ENCODE assay signal across 17 cellular contexts in the genomic region with DNA sequence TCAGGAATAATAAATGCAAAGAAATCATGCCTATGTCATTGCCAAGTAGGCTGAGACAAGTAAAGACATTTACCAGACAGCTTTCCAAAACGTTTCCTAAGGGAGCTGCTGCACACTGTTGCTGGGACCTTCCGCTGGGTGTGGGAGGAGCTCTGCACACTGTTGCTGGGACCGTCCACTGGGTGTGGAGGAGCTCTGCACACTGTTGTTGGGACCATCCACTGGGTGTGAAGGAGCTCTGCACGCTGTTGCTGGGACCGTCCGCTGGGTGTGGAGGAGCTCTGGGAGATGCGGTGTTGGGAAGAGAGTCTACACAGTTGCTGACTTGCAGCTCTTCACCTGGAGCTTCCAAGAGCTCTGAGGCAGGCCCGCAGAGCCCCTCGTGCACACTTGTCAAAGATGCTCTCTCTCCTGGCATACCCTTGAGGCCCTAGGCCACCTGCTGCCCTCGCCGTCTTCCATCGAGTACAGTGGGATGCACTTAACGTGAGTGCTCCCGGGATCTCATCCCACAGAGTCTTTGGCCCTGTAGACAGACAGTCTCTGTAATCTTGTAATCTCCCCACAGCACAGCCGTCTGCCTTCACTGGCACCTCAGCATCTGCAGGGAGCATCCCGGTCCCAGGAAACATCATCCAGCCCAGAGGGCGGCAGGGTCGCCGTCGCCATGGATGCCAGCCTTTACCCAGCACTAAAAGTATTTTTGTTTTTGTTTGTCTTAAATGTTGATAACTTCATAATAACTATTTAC.
"Had no signal": no experiment of that assay in that cellular context is flagged by ENCODE, and none has a peak within 500 bp of the region (broad histone marks: within the 10 kb centered on the region; RNA-seq: fewer than 3 reads in every experiment).

No MANE protein-coding gene starts in this region.

- FAIRE-seq: bronchial epithelial cell had no signal

- H3K27ac Mint-ChIP-seq: activated CD4-positive, alpha-beta T cell treated with anti-CD3 and anti-CD28 coated beads, Interleukin-2, amount 10 ng/mL, durations not matched to agents 7 days and 5 days; activated CD8-positive, alpha-beta T cell treated with anti-CD3 and anti-CD28 coated beads, Interleukin-2, amount 10 ng/mL, durations not matched to agents 7 days and 5 days; activated naive CD4-positive, alpha-beta T cell treated with anti-CD3 and anti-CD28 coated beads, Interleukin-2, amount 10 ng/mL, durations not matched to agents 7 days and 5 days; activated naive CD8-positive, alpha-beta T cell treated with anti-CD3 and anti-CD28 coated beads, Interleukin-2, amount 50 U/mL, for 24 hours; nephron had no signal

- H3K4me3 Mint-ChIP-seq: activated CD4-positive, alpha-beta T cell treated with anti-CD3 and anti-CD28 coated beads, Interleukin-2, amount 10 ng/mL, durations not matched to agents 7 days and 5 days; activated CD8-positive, alpha-beta T cell treated with anti-CD3 and anti-CD28 coated beads, Interleukin-2, amount 10 ng/mL, durations not matched to agents 7 days and 5 days; activated naive CD4-positive, alpha-beta T cell treated with anti-CD3 and anti-CD28 coated beads, Interleukin-2, amount 10 ng/mL, durations not matched to agents 7 days and 5 days; activated naive CD8-positive, alpha-beta T cell treated with anti-CD3 and anti-CD28 coated beads, Interleukin-2, amount 50 U/mL, for 24 hours; activated T-cell treated with anti-CD3 and anti-CD28 coated beads, Interleukin-2, amount 50 U/mL, for 4 hours; nephron; stimulated activated naive B cell treated with anti-CD40 and anti-IgM and Interleukin-4, amounts not matched to agents 10 μg/mL and 1 μg/mL and 100 μg/mL, for 72 hours had no signal

- ATAC-seq: activated CD4-positive, CD25-positive, alpha-beta regulatory T cell treated with anti-CD3 and anti-CD28 coated beads, Interleukin-2, amount 50 U/mL, for 24 hours; activated CD8-positive, alpha-beta T cell treated with anti-CD3 and anti-CD28 coated beads, Interleukin-2, amount 10 ng/mL, durations not matched to agents 7 days and 5 days; activated naive CD8-positive, alpha-beta T cell treated with anti-CD3 and anti-CD28 coated beads, Interleukin-2, amount 50 U/mL, for 24 hours; activated T-cell treated with anti-CD3 and anti-CD28 coated beads, Interleukin-2, amount 50 U/mL, for 4 hours; stimulated activated naive B cell treated with anti-CD40 and anti-IgM and Interleukin-4, amounts not matched to agents 10 μg/mL and 1 μg/mL and 100 μg/mL, for 72 hours had no signal

- H3K27me3 Mint-ChIP-seq: activated CD4-positive, alpha-beta T cell treated with anti-CD3 and anti-CD28 coated beads, Interleukin-2, amount 10 ng/mL, durations not matched to agents 7 days and 5 days; activated naive CD4-positive, alpha-beta T cell treated with anti-CD3 and anti-CD28 coated beads, Interleukin-2, amount 10 ng/mL, durations not matched to agents 7 days and 5 days; activated naive CD8-positive, alpha-beta T cell treated with anti-CD3 and anti-CD28 coated beads, Interleukin-2, amount 50 U/mL, for 24 hours; stimulated activated naive B cell treated with anti-CD40 and anti-IgM and Interleukin-4, amounts not matched to agents 10 μg/mL and 1 μg/mL and 100 μg/mL, for 72 hours had no signal

- H3K9me3 Mint-ChIP-seq: activated CD4-positive, alpha-beta T cell treated with anti-CD3 and anti-CD28 coated beads, Interleukin-2, amount 10 ng/mL, durations not matched to agents 7 days and 5 days; activated naive CD4-positive, alpha-beta T cell treated with anti-CD3 and anti-CD28 coated beads, Interleukin-2, amount 10 ng/mL, durations not matched to agents 7 days and 5 days; activated naive CD8-positive, alpha-beta T cell treated with anti-CD3 and anti-CD28 coated beads, Interleukin-2, amount 50 U/mL, for 24 hours; activated T-cell treated with anti-CD3 and anti-CD28 coated beads, Interleukin-2, amount 50 U/mL, for 4 hours; nephron; stimulated activated naive B cell treated with anti-CD40 and anti-IgM and Interleukin-4, amounts not matched to agents 10 μg/mL and 1 μg/mL and 100 μg/mL, for 72 hours had no signal

- H3K4me1 Mint-ChIP-seq: activated naive CD4-positive, alpha-beta T cell treated with anti-CD3 and anti-CD28 coated beads, Interleukin-2, amount 10 ng/mL, durations not matched to agents 7 days and 5 days; nephron; stimulated activated naive B cell treated with anti-CD40 and anti-IgM and Interleukin-4, amounts not matched to agents 10 μg/mL and 1 μg/mL and 100 μg/mL, for 72 hours had no signal

- DNase-seq: activated CD4-positive, alpha-beta T cell treated with anti-CD3 and anti-CD28 coated beads, Interleukin-2, amount 10 ng/mL, durations not matched to agents 7 days and 5 days; activated CD8-positive, alpha-beta T cell treated with anti-CD3 and anti-CD28 coated beads, Interleukin-2, amount 10 ng/mL, durations not matched to agents 7 days and 5 days; activated naive CD4-positive, alpha-beta T cell treated with anti-CD3 and anti-CD28 coated beads, Interleukin-2, amount 10 ng/mL, durations not matched to agents 7 days and 5 days; activated naive CD8-positive, alpha-beta T cell treated with anti-CD3 and anti-CD28 coated beads, Interleukin-2, amount 50 U/mL, for 24 hours; activated T-cell treated with anti-CD3 and anti-CD28 coated beads, Interleukin-2, amount 50 U/mL, for 4 hours; cerebellar nuclear complex; cortex of kidney; occipital lobe; retina; spleen; stimulated activated naive B cell treated with anti-CD40 and anti-IgM and Interleukin-4, amounts not matched to agents 10 μg/mL and 1 μg/mL and 100 μg/mL, for 72 hours; T-helper 1 cell; T-helper 9 cell; uterus had no signal
